17 cellular contexts compared by ENCODE assay signal in genomic region chr4:101186558-101187184, GRCh38.
A peak's percentile ranks its signal among the peaks of the same experiment; 100 is the strongest.
DNase-seq lines count a peak whose midpoint lies in the region; ATAC-seq and TF ChIP-seq lines count a peak whose summit lies in the region.
"Had no signal": no experiment of that assay in that cellular context is flagged by ENCODE, and none has a peak within 500 bp of the region (broad histone marks: within the 10 kb centered on the region; RNA-seq: fewer than 3 reads in every experiment).

No MANE protein-coding gene starts in this region.

- TF ChIP-seq POLR2A in gastrocnemius medialis (IDR thresholded peaks at IDR 0.05), result no peak

- ATAC-seq in activated B cell treated with CpG ODN at 0.5 μM for 24 hours (ENCODE audit: low read depth), result peak; percentile 56
- ATAC-seq in stimulated activated effector memory CD8-positive, alpha-beta T cell treated with anti-CD3 and anti-CD28 coated beads, Interleukin-12 subunit alpha, Interleukin-12 subunit beta, amount 100 ng/mL, for 72 hours, result peak; percentile 62
- ATAC-seq in gastrocnemius medialis, result no peak

- no peak overlapping the region for H4K91ac ChIP-seq in H9 (ENCODE audit: insufficient read length, low read depth, low read length)

- CTCF ChIA-PET in activated B cell treated with CpG ODN at 0.5 μM for 24 hours (lab: Charles Lee), result interaction anchor here (0.7 to 2.5 kb wide), 2 partner anchors 15 to 544 kb away, joined by 3 to 9 read pairs; no protein-coding TSS in a partner anchor

- H3K4me3 ChIP-seq in gastrocnemius medialis (no peak overlapping the region), mesendoderm (ENCODE audit: low read length) (no peak overlapping the region)
- H3K4me3 ChIP-seq: PC-9 had no signal

- no peaks in the 10 kb centered on the region for H3K36me3 ChIP-seq in gastrocnemius medialis
- no peaks in the 10 kb centered on the region for H3K36me3 ChIP-seq in mesendoderm (ENCODE audit: control insufficient read depth, insufficient read depth, low read length)

- no peak overlapping the region for H2BK120ac ChIP-seq in H9 (ENCODE audit: low read depth, low read length, poor library complexity, severe bottlenecking)
- no peak overlapping the region for H2BK120ac ChIP-seq in mesendoderm (ENCODE audit: low read depth, low read length)

- H3K27me3 Mint-ChIP-seq in H9 (ENCODE audit: low read depth) (no peaks in the 10 kb centered on the region), activated B cell treated with CpG ODN at 0.5 μM for 24 hours (no peaks in the 10 kb centered on the region)

- H3K4ac ChIP-seq in H9 (ENCODE audit: low read depth, low read length) (no peak overlapping the region), mesendoderm (ENCODE audit: low read depth, low read length) (no peak overlapping the region)

- H3K4me3 Mint-ChIP-seq in H9, result no peak overlapping the region
- H3K4me3 Mint-ChIP-seq in activated B cell treated with CpG ODN at 0.5 μM for 24 hours, result no peak overlapping the region
- H3K4me3 Mint-ChIP-seq in stimulated activated effector memory CD8-positive, alpha-beta T cell treated with anti-CD3 and anti-CD28 coated beads, Interleukin-12 subunit alpha, Interleukin-12 subunit beta, amount 100 ng/mL, for 72 hours, result no peak overlapping the region
- H3K4me3 Mint-ChIP-seq: CD8-positive, alpha-beta memory T cell had no signal

- H2BK12ac ChIP-seq in H9 (ENCODE audit: insufficient read length, low read depth, low read length), result no peak overlapping the region

- in situ Hi-C loops in gastrocnemius medialis (cut with MboI; ENCODE audit: low sequenced_read_pairs in 4 of 4), result loop anchor here in 1 of 4 donors (25.0 kb wide), 2 partner anchors 151 to 774 kb away; partner anchors contain the start of gene PPP3CA

- no peak overlapping the region for H3K27ac ChIP-seq in H9 (ENCODE audit: insufficient read length, low read depth, low read length)
- no peak overlapping the region for H3K27ac ChIP-seq in gastrocnemius medialis
- no peak overlapping the region for H3K27ac ChIP-seq in mesendoderm (ENCODE audit: low read depth, low read length)
- H3K27ac ChIP-seq: KMS-11, PC-9, RWPE1 had no signal

- no peak overlapping the region for H2BK20ac ChIP-seq in H9 (ENCODE audit: low read depth, low read length, poor library complexity, severe bottlenecking)

- no peak overlapping the region for H2BK15ac ChIP-seq in H9 (ENCODE audit: low read depth, low read length)
- H2BK15ac ChIP-seq in mesendoderm (replicated peaks; ENCODE audit: low read depth), result no peak overlapping the region

- no peaks in the 10 kb centered on the region for H4K20me1 ChIP-seq in H9 (ENCODE audit: control insufficient read depth, insufficient read depth, insufficient read length)

- H3K9me3 Mint-ChIP-seq in H9 (peaks cover 13 to 15% of the 10 kb centered on the region in 2 experiments), activated B cell treated with CpG ODN at 0.5 μM for 24 hours (peaks cover 4% of the 10 kb centered on the region)
- no peaks in the 10 kb centered on the region for H3K9me3 Mint-ChIP-seq in stimulated activated effector memory CD8-positive, alpha-beta T cell treated with anti-CD3 and anti-CD28 coated beads, Interleukin-12 subunit alpha, Interleukin-12 subunit beta, amount 100 ng/mL, for 72 hours
- H3K9me3 Mint-ChIP-seq: CD8-positive, alpha-beta memory T cell had no signal

- H3K4me1 ChIP-seq in H9 (ENCODE audit: insufficient read depth, low read length) (peaks cover 9% of the 10 kb centered on the region), gastrocnemius medialis (peaks cover 42 to 45% of the 10 kb centered on the region in 2 donors), mesendoderm (ENCODE audit: control insufficient read depth, low read depth, low read length) (no peaks in the 10 kb centered on the region)

- H3K9me3 ChIP-seq in H9 (ENCODE audit: control insufficient read depth, low read depth, low read length) (peaks cover 13% of the 10 kb centered on the region), gastrocnemius medialis (no peaks in the 10 kb centered on the region)

- intact Hi-C loops in activated B cell treated with CpG ODN at 0.5 μM for 24 hours (cut with micrococcal nuclease) (loop anchor here (5.0 kb wide), 1 partner anchor 1076 kb away; no protein-coding TSS in a partner anchor), gastrocnemius medialis (cut with DNase I; ENCODE audit: low total_unique reads) (no loop called here)

- H3K4me1 Mint-ChIP-seq in H9 (peaks cover 24 to 30% of the 10 kb centered on the region in 2 experiments), activated B cell treated with CpG ODN at 0.5 μM for 24 hours (peaks cover 68% of the 10 kb centered on the region)
- H3K4me1 Mint-ChIP-seq in stimulated activated effector memory CD8-positive, alpha-beta T cell treated with anti-CD3 and anti-CD28 coated beads, Interleukin-12 subunit alpha, Interleukin-12 subunit beta, amount 100 ng/mL, for 72 hours, result peaks cover 31% of the 10 kb centered on the region

- H2BK5ac ChIP-seq in H9 (ENCODE audit: insufficient read length, low read length) (no peak overlapping the region), mesendoderm (ENCODE audit: low read length) (no peak overlapping the region)

- no peak overlapping the region for H3T11ph ChIP-seq in H9 (ENCODE audit: low read length)

- POLR2A ChIA-PET in activated B cell treated with CpG ODN at 0.5 μM for 24 hours (lab: Charles Lee), result interaction anchor here (0.8 to 1.2 kb wide), 4 partner anchors 12 to 161 kb away, joined by 3 to 4 read pairs (median 3); partner anchors contain the start of gene PPP3CA

- no peaks in the 10 kb centered on the region for H3K27me3 ChIP-seq in H9 (ENCODE audit: insufficient read depth, low read length)
- H3K27me3 ChIP-seq in gastrocnemius medialis, result no peaks in the 10 kb centered on the region
- no peaks in the 10 kb centered on the region for H3K27me3 ChIP-seq in mesendoderm (ENCODE audit: insufficient read depth, low read length, poor library complexity)

- H3K23ac ChIP-seq in H9 (ENCODE audit: insufficient read length, low read depth, low read length), result no peak overlapping the region
- H3K23ac ChIP-seq in mesendoderm (ENCODE audit: low read length), result no peak overlapping the region

- H2AK5ac ChIP-seq in H9 (ENCODE audit: insufficient read length, low read length), result no peak overlapping the region
- no peak overlapping the region for H2AK5ac ChIP-seq in mesendoderm (ENCODE audit: low read length)

- H3K23me2 ChIP-seq in H9 (ENCODE audit: insufficient read length, low read depth, low read length, poor library complexity, severe bottlenecking), result no peaks in the 10 kb centered on the region

- H3K14ac ChIP-seq in H9 (ENCODE audit: insufficient read depth, low read length), result no peak overlapping the region

- H3K27ac Mint-ChIP-seq in H9, result peak overlapping the region in 2 of 3 experiments; percentile 57 to 62; a peak in 1 of 7 replicates
- peak overlapping the region; percentile 59 for H3K27ac Mint-ChIP-seq in activated B cell treated with CpG ODN at 0.5 μM for 24 hours
- H3K27ac Mint-ChIP-seq in stimulated activated effector memory CD8-positive, alpha-beta T cell treated with anti-CD3 and anti-CD28 coated beads, Interleukin-12 subunit alpha, Interleukin-12 subunit beta, amount 100 ng/mL, for 72 hours, result no peak overlapping the region

- H3K56ac ChIP-seq in H9 (ENCODE audit: insufficient read length, low read depth, low read length) (no peak overlapping the region), mesendoderm (ENCODE audit: low read length) (no peak overlapping the region)

- no peaks in the 10 kb centered on the region for H3K79me1 ChIP-seq in H9 (ENCODE audit: insufficient read depth, low read depth, low read length, poor library complexity, severe bottlenecking)
- H3K79me1 ChIP-seq in mesendoderm (ENCODE audit: low read length), result peaks cover 1% of the 10 kb centered on the region

- no peak overlapping the region for H3K9ac ChIP-seq in H9 (ENCODE audit: extremely low read depth, insufficient read length, low read length)
- H3K9ac ChIP-seq in mesendoderm (ENCODE audit: low read length), result no peak overlapping the region
- H3K9ac ChIP-seq: KMS-11 had no signal

- H3K36me3 Mint-ChIP-seq in H9 (ENCODE audit: insufficient read depth in 1 of 3, low read depth in 3 of 3) (peaks cover 13 to 20% (median 20%) of the 10 kb centered on the region in 3 experiments), activated B cell treated with CpG ODN at 0.5 μM for 24 hours (ENCODE audit: low read depth) (peaks cover 32% of the 10 kb centered on the region)
- no peaks in the 10 kb centered on the region for H3K36me3 Mint-ChIP-seq in stimulated activated effector memory CD8-positive, alpha-beta T cell treated with anti-CD3 and anti-CD28 coated beads, Interleukin-12 subunit alpha, Interleukin-12 subunit beta, amount 100 ng/mL, for 72 hours

- H3K18ac ChIP-seq in H9 (ENCODE audit: insufficient read length, low read depth, low read length) (no peak overlapping the region), mesendoderm (ENCODE audit: low read length) (no peak overlapping the region)

- H4K5ac ChIP-seq in H9 (ENCODE audit: insufficient read length, low read depth, low read length), result no peak overlapping the region
- H4K5ac ChIP-seq in mesendoderm (ENCODE audit: low read length), result no peak overlapping the region

- H2AFZ ChIP-seq in H9 (ENCODE audit: low read length), result no peak overlapping the region
- H2AFZ ChIP-seq: PC-9 had no signal

- DNase-seq in H9 (no peak), NCI-H69 (lab: John Stamatoyannopoulos, UW) (peak; percentile 27), activated B cell treated with CpG ODN at 0.5 μM for 24 hours (no peak), gastrocnemius medialis (no peak), HK-2 (ENCODE audit: unreplicated experiment) (no peak), mesendoderm (no peak)
- no peak for DNase-seq in stimulated activated effector memory CD8-positive, alpha-beta T cell treated with anti-CD3 and anti-CD28 coated beads, Interleukin-12 subunit alpha, Interleukin-12 subunit beta, amount 100 ng/mL, for 72 hours (ENCODE audit: low spot score in 2 of 2)
- DNase-seq: C1 segment of cervical spinal cord; CD8-positive, alpha-beta memory T cell; DMS53; EL; NCI-H1105 treated with DMSO at 0.1 percent for 48 hours; NCI-H1694; NCI-H2081 treated with DMSO at 0.1 percent for 48 hours; PC-9 had no signal

- whole genome bisulfite sequencing in H9 (ENCODE audit: extremely low coverage, insufficient read length, low lambda C conversion rate), result no CpG with 5 or more reads among the region's 4 CpGs
- WGBS in mesendoderm (ENCODE audit: extremely low coverage, insufficient coverage, low lambda C conversion rate), result no CpG with 5 or more reads among the region's 4 CpGs

- H4K8ac ChIP-seq in H9 (replicated peaks; ENCODE audit: insufficient read length, low read depth, low read length) (no peak overlapping the region), mesendoderm (ENCODE audit: low read depth, low read length) (no peak overlapping the region)

- no peak for TF ChIP-seq CTCF in H9 (conservative IDR thresholded peaks at IDR 0.05)
- no peak for TF ChIP-seq CTCF in activated B cell treated with CpG ODN at 0.5 μM for 24 hours (IDR thresholded peaks at IDR 0.05)
- TF ChIP-seq CTCF in gastrocnemius medialis (IDR thresholded peaks at IDR 0.05 in 4 of 5, conservative IDR thresholded peaks at IDR 0.05 in 1 of 5), result no peak

- no peaks in the 10 kb centered on the region for H3K79me2 ChIP-seq in H9 (ENCODE audit: insufficient read depth, low read length)
- H3K79me2 ChIP-seq in mesendoderm (ENCODE audit: control insufficient read depth, insufficient read depth, low read length), result no peaks in the 10 kb centered on the region

- no peak overlapping the region for H3K4me2 ChIP-seq in H9 (ENCODE audit: insufficient read depth, insufficient read length, low read length)
- no peak overlapping the region for H3K4me2 ChIP-seq in mesendoderm (ENCODE audit: low read length)
- H3K4me2 ChIP-seq: KMS-11, PC-9 had no signal

Comparison
In these comparisons a context has a peak if more than half of its experiments do, and no peak if none do; other contexts are left out.
1. ATAC-seq: peak in activated B cell treated with CpG ODN at 0.5 μM for 24 hours (single experiment) and stimulated activated effector memory CD8-positive, alpha-beta T cell treated with anti-CD3 and anti-CD28 coated beads, Interleukin-12 subunit alpha, Interleukin-12 subunit beta, amount 100 ng/mL, for 72 hours (single experiment); none in gastrocnemius medialis (0 of 2).